40 cellular contexts compared by ENCODE assay signal in genomic region chr12:2829275-2829674, GRCh38. TPM values are rescaled to one million over a fixed set of nuclear protein-coding genes. Genes with fewer than 3 reads are reported as not detected.
"Had no signal": no experiment of that assay in that cellular context is flagged by ENCODE, and none has a peak within 500 bp of the region (broad histone marks: within the 10 kb centered on the region; RNA-seq: fewer than 3 reads in every experiment).

No MANE protein-coding gene starts in this region.

- H3K27ac ChIP-seq: ascending aorta, body of pancreas, brain microvascular endothelial cell, breast epithelium, VCaP had no signal

- DNase-seq: activated CD4-positive, alpha-beta memory T cell treated with anti-CD3 and anti-CD28 coated beads, Interleukin-2, amount 10 ng/mL, durations not matched to agents 7 days and 5 days; activated CD4-positive, alpha-beta T cell treated with anti-CD3 and anti-CD28 coated beads for 1 hour; activated CD4-positive, alpha-beta T cell treated with anti-CD3 and anti-CD28 coated beads for 36 hours; activated CD4-positive, alpha-beta T cell treated with anti-CD3 and anti-CD28 coated beads for 48 hours; activated CD4-positive, alpha-beta T cell treated with anti-CD3 and anti-CD28 coated beads, Interleukin-2, amount 10 ng/mL, durations not matched to agents 7 days and 5 days; activated CD4-positive, alpha-beta T cell treated with anti-CD3 and anti-CD28 coated beads, Interleukin-2, amount 50 U/mL, for 48 hours; activated CD4-positive, CD25-positive, alpha-beta regulatory T cell; activated CD8-positive, alpha-beta memory T cell treated with anti-CD3 and anti-CD28 coated beads for 24 hours; activated CD8-positive, alpha-beta memory T cell treated with anti-CD3 and anti-CD28 coated beads, Interleukin-2, amount 10 ng/mL, durations not matched to agents 7 days and 5 days; activated CD8-positive, alpha-beta memory T cell treated with anti-CD3 and anti-CD28 coated beads, Interleukin-2, amount 50 U/mL, for 48 hours; activated CD8-positive, alpha-beta T cell treated with anti-CD3 and anti-CD28 coated beads, Interleukin-2, amount 10 ng/mL, durations not matched to agents 7 days and 5 days; activated effector memory CD4-positive, alpha-beta T cell treated with Interleukin-2 at 50 U/mL for 16 hours; activated gamma-delta T cell; activated naive CD4-positive, alpha-beta T cell treated with anti-CD3 and anti-CD28 coated beads, Interleukin-2, amount 10 ng/mL, durations not matched to agents 7 days and 5 days; activated naive CD4-positive, alpha-beta T cell treated with Interleukin-2 at 50 U/mL for 16 hours; activated naive CD8-positive, alpha-beta T cell treated with anti-CD3 and anti-CD28 coated beads, Interleukin-2, amount 10 ng/mL, durations not matched to agents 7 days and 5 days; activated naive CD8-positive, alpha-beta T cell treated with anti-CD3 and anti-CD28 coated beads, Interleukin-2, amount 50 U/mL, for 24 hours; activated T-cell treated with anti-CD3 and anti-CD28 coated beads, Interleukin-2, amount 50 U/mL, for 24 hours; activated T-cell treated with anti-CD3 and anti-CD28 coated beads, Interleukin-2, amount 50 U/mL, for 48 hours; amygdala; anterior cingulate cortex; body of pancreas; brain microvascular endothelial cell; central memory CD4-positive, alpha-beta T cell; cerebellar nuclear complex; T-cell; T-helper 17 cell; T-helper 9 cell had no signal

- H3K27ac Mint-ChIP-seq: activated CD4-positive, alpha-beta memory T cell treated with anti-CD3 and anti-CD28 coated beads, Interleukin-2, amount 10 ng/mL, durations not matched to agents 7 days and 5 days; activated CD4-positive, alpha-beta T cell treated with anti-CD3 and anti-CD28 coated beads for 36 hours; activated CD4-positive, alpha-beta T cell treated with anti-CD3 and anti-CD28 coated beads, Interleukin-2, amount 10 ng/mL, durations not matched to agents 7 days and 5 days; activated CD8-positive, alpha-beta memory T cell treated with anti-CD3 and anti-CD28 coated beads, Interleukin-2, amount 10 ng/mL, durations not matched to agents 7 days and 5 days; activated CD8-positive, alpha-beta T cell treated with anti-CD3 and anti-CD28 coated beads, Interleukin-2, amount 10 ng/mL, durations not matched to agents 7 days and 5 days; activated naive CD4-positive, alpha-beta T cell treated with anti-CD3 and anti-CD28 coated beads, Interleukin-2, amount 10 ng/mL, durations not matched to agents 7 days and 5 days; activated naive CD4-positive, alpha-beta T cell treated with anti-CD3 and anti-CD28 coated beads, Interleukin-2, amount 50 U/mL, for 24 hours; activated naive CD8-positive, alpha-beta T cell treated with anti-CD3 and anti-CD28 coated beads, Interleukin-2, amount 50 U/mL, for 24 hours; activated T-cell treated with anti-CD3 and anti-CD28 coated beads, Interleukin-2, amount 50 U/mL, for 24 hours; activated T-helper 2 cell treated with anti-CD3 and anti-CD28 coated beads, Interferon-gamma antibody, Interleukin-2, Interleukin-4, amounts not matched to agents 10 μg/mL and 5 μg/mL and 100 μg/mL, durations not matched to agents 14 hours and 24 hours and 36 hours; T-cell; T-helper 17 cell; T-helper 2 cell treated with Interferon-gamma antibody and Interleukin-4, amounts not matched to agents 5 μg/mL and 100 μg/mL, for 36 hours; WTC11 had no signal

- H3K27me3 Mint-ChIP-seq: activated CD4-positive, alpha-beta memory T cell treated with anti-CD3 and anti-CD28 coated beads, Interleukin-2, amount 10 ng/mL, durations not matched to agents 7 days and 5 days; activated CD4-positive, alpha-beta T cell treated with anti-CD3 and anti-CD28 coated beads for 36 hours; activated CD4-positive, alpha-beta T cell treated with anti-CD3 and anti-CD28 coated beads, Interleukin-2, amount 10 ng/mL, durations not matched to agents 7 days and 5 days; activated CD8-positive, alpha-beta memory T cell treated with anti-CD3 and anti-CD28 coated beads, Interleukin-2, amount 10 ng/mL, durations not matched to agents 7 days and 5 days; activated naive CD4-positive, alpha-beta T cell treated with anti-CD3 and anti-CD28 coated beads, Interleukin-2, amount 10 ng/mL, durations not matched to agents 7 days and 5 days; activated naive CD4-positive, alpha-beta T cell treated with anti-CD3 and anti-CD28 coated beads, Interleukin-2, amount 50 U/mL, for 24 hours; activated naive CD8-positive, alpha-beta T cell; activated naive CD8-positive, alpha-beta T cell treated with anti-CD3 and anti-CD28 coated beads, Interleukin-2, amount 10 ng/mL, durations not matched to agents 7 days and 5 days; activated naive CD8-positive, alpha-beta T cell treated with anti-CD3 and anti-CD28 coated beads, Interleukin-2, amount 50 U/mL, for 24 hours; activated T-cell treated with anti-CD3 and anti-CD28 coated beads, Interleukin-2, amount 50 U/mL, for 24 hours; T-cell had no signal

- H3K4me3 Mint-ChIP-seq: activated CD4-positive, alpha-beta memory T cell treated with anti-CD3 and anti-CD28 coated beads, Interleukin-2, amount 10 ng/mL, durations not matched to agents 7 days and 5 days; activated CD4-positive, alpha-beta T cell treated with anti-CD3 and anti-CD28 coated beads for 36 hours; activated CD4-positive, alpha-beta T cell treated with anti-CD3 and anti-CD28 coated beads, Interleukin-2, amount 10 ng/mL, durations not matched to agents 7 days and 5 days; activated CD8-positive, alpha-beta memory T cell treated with anti-CD3 and anti-CD28 coated beads, Interleukin-2, amount 10 ng/mL, durations not matched to agents 7 days and 5 days; activated CD8-positive, alpha-beta T cell treated with anti-CD3 and anti-CD28 coated beads, Interleukin-2, amount 10 ng/mL, durations not matched to agents 7 days and 5 days; activated naive CD4-positive, alpha-beta T cell treated with anti-CD3 and anti-CD28 coated beads, Interleukin-2, amount 10 ng/mL, durations not matched to agents 7 days and 5 days; activated naive CD4-positive, alpha-beta T cell treated with anti-CD3 and anti-CD28 coated beads, Interleukin-2, amount 50 U/mL, for 24 hours; activated naive CD8-positive, alpha-beta T cell; activated naive CD8-positive, alpha-beta T cell treated with anti-CD3 and anti-CD28 coated beads, Interleukin-2, amount 10 ng/mL, durations not matched to agents 7 days and 5 days; activated naive CD8-positive, alpha-beta T cell treated with anti-CD3 and anti-CD28 coated beads, Interleukin-2, amount 50 U/mL, for 24 hours; activated T-cell treated with anti-CD3 and anti-CD28 coated beads, Interleukin-2, amount 50 U/mL, for 24 hours; T-cell; T-helper 17 cell; T-helper 2 cell treated with Interferon-gamma antibody and Interleukin-4, amounts not matched to agents 5 μg/mL and 100 μg/mL, for 36 hours; WTC11 had no signal

- H3K27me3 ChIP-seq: ascending aorta, body of pancreas, brain microvascular endothelial cell, breast epithelium had no signal

- H3K9me3 ChIP-seq: ascending aorta, body of pancreas, breast epithelium had no signal

- H3K4me1 ChIP-seq: ascending aorta, breast epithelium had no signal

- FAIRE-seq: TTC549 had no signal

- ATAC-seq: activated CD4-positive, alpha-beta T cell treated with anti-CD3 and anti-CD28 coated beads for 36 hours; activated CD4-positive, CD25-positive, alpha-beta regulatory T cell treated with anti-CD3 and anti-CD28 coated beads, Interleukin-2, amount 50 U/mL, for 24 hours; activated CD8-positive, alpha-beta memory T cell treated with anti-CD3 and anti-CD28 coated beads, Interleukin-2, amount 10 ng/mL, durations not matched to agents 7 days and 5 days; activated CD8-positive, alpha-beta T cell treated with anti-CD3 and anti-CD28 coated beads, Interleukin-2, amount 10 ng/mL, durations not matched to agents 7 days and 5 days; activated naive CD8-positive, alpha-beta T cell treated with anti-CD3 and anti-CD28 coated beads, Interleukin-2, amount 50 U/mL, for 24 hours; body of pancreas; T-cell; T-helper 17 cell; WTC11 had no signal

- H3K4me1 Mint-ChIP-seq: activated CD4-positive, alpha-beta memory T cell treated with anti-CD3 and anti-CD28 coated beads, Interleukin-2, amount 10 ng/mL, durations not matched to agents 7 days and 5 days; activated CD4-positive, alpha-beta T cell treated with anti-CD3 and anti-CD28 coated beads, Interleukin-2, amount 10 ng/mL, durations not matched to agents 7 days and 5 days; activated CD8-positive, alpha-beta memory T cell treated with anti-CD3 and anti-CD28 coated beads, Interleukin-2, amount 10 ng/mL, durations not matched to agents 7 days and 5 days; activated naive CD4-positive, alpha-beta T cell treated with anti-CD3 and anti-CD28 coated beads, Interleukin-2, amount 10 ng/mL, durations not matched to agents 7 days and 5 days; activated naive CD4-positive, alpha-beta T cell treated with anti-CD3 and anti-CD28 coated beads, Interleukin-2, amount 50 U/mL, for 24 hours; activated naive CD8-positive, alpha-beta T cell treated with anti-CD3 and anti-CD28 coated beads, Interleukin-2, amount 10 ng/mL, durations not matched to agents 7 days and 5 days had no signal

- H3K9me3 Mint-ChIP-seq: activated CD4-positive, alpha-beta memory T cell treated with anti-CD3 and anti-CD28 coated beads, Interleukin-2, amount 10 ng/mL, durations not matched to agents 7 days and 5 days; activated CD4-positive, alpha-beta T cell treated with anti-CD3 and anti-CD28 coated beads, Interleukin-2, amount 10 ng/mL, durations not matched to agents 7 days and 5 days; activated naive CD4-positive, alpha-beta T cell treated with anti-CD3 and anti-CD28 coated beads, Interleukin-2, amount 10 ng/mL, durations not matched to agents 7 days and 5 days; activated naive CD4-positive, alpha-beta T cell treated with anti-CD3 and anti-CD28 coated beads, Interleukin-2, amount 50 U/mL, for 24 hours; activated naive CD8-positive, alpha-beta T cell treated with anti-CD3 and anti-CD28 coated beads, Interleukin-2, amount 10 ng/mL, durations not matched to agents 7 days and 5 days; activated naive CD8-positive, alpha-beta T cell treated with anti-CD3 and anti-CD28 coated beads, Interleukin-2, amount 50 U/mL, for 24 hours; activated T-cell treated with anti-CD3 and anti-CD28 coated beads, Interleukin-2, amount 50 U/mL, for 24 hours; activated T-helper 2 cell treated with anti-CD3 and anti-CD28 coated beads, Interferon-gamma antibody, Interleukin-2, Interleukin-4, amounts not matched to agents 10 μg/mL and 5 μg/mL and 100 μg/mL, durations not matched to agents 14 hours and 24 hours and 36 hours; T-cell; T-helper 2 cell treated with Interferon-gamma antibody and Interleukin-4, amounts not matched to agents 5 μg/mL and 100 μg/mL, for 36 hours; WTC11 had no signal

- H3K4me3 ChIP-seq: ascending aorta, body of pancreas, breast epithelium had no signal

RNA-seq across cellular contexts. Expression of gene NRIP2, which starts 5.6 kb away (rescaled TPM):
- total RNA-seq: activated CD4-positive, alpha-beta memory T cell treated with anti-CD3 and anti-CD28 coated beads, Interleukin-2, amount 10 ng/mL, durations not matched to agents 7 days and 5 days; activated CD4-positive, alpha-beta T cell treated with anti-CD3 and anti-CD28 coated beads for 36 hours; activated CD4-positive, alpha-beta T cell treated with anti-CD3 and anti-CD28 coated beads, Interleukin-2, amount 10 ng/mL, durations not matched to agents 7 days and 5 days; activated CD8-positive, alpha-beta memory T cell treated with anti-CD3 and anti-CD28 coated beads, Interleukin-2, amount 10 ng/mL, durations not matched to agents 7 days and 5 days; activated CD8-positive, alpha-beta T cell treated with anti-CD3 and anti-CD28 coated beads, Interleukin-2, amount 10 ng/mL, durations not matched to agents 7 days and 5 days; activated naive CD8-positive, alpha-beta T cell treated with anti-CD3 and anti-CD28 coated beads, Interleukin-2, amount 10 ng/mL, durations not matched to agents 7 days and 5 days; activated T-helper 2 cell treated with anti-CD3 and anti-CD28 coated beads, Interferon-gamma antibody, Interleukin-2, Interleukin-4, amounts not matched to agents 10 μg/mL and 5 μg/mL and 100 μg/mL, durations not matched to agents 14 hours and 24 hours and 36 hours; T-cell; T-helper 17 cell; WTC11 had no signal

RNA-seq across cellular contexts. Expression of gene TEX52, which starts 27.6 kb away (rescaled TPM):
- total RNA-seq: activated T-helper 2 cell treated with anti-CD3 and anti-CD28 coated beads, Interferon-gamma antibody, Interleukin-2, Interleukin-4, amounts not matched to agents 10 μg/mL and 5 μg/mL and 100 μg/mL, durations not matched to agents 14 hours and 24 hours and 36 hours; ascending aorta; body of pancreas; breast epithelium; cardiac septum; chondrocyte; T-cell; T-helper 17 cell; WTC11 had no signal

RNA-seq across cellular contexts. Expression of gene FOXM1, which starts 47.7 kb away (rescaled TPM):
- total RNA-seq: ascending aorta had no signal
